Comparison of ENCODE assay signal across 1 cellular context in genomic region chr17:60599620-60600489, GRCh38.
TF ChIP-seq lines count a peak whose summit lies in the region.

Gene PPM1D, plus strand, starts transcription at chr17:60600193. Its CDS starts 222 bp downstream, at chr17:60600415.

TF ChIP-seq in H1, 55 proteins besides CTCF, POLR2A, EP300 and RAD21:
- TF ChIP-seq CHD2 (IDR thresholded peaks at IDR 0.05; ENCODE audit: low read length) = peak; percentile 86
- TF ChIP-seq TBP (IDR thresholded peaks at IDR 0.05; ENCODE audit: low read depth, low read length) = peak; percentile 89
- peak; percentile 89 for TF ChIP-seq CREB1 (IDR thresholded peaks at IDR 0.05)
- no peak for TF ChIP-seq CBX8 (IDR thresholded peaks at IDR 0.05; ENCODE audit: borderline replicate concordance, low read depth, low read length)
- TF ChIP-seq SIX5 (IDR thresholded peaks at IDR 0.05; ENCODE audit: low read depth, low read length) = no peak
- peak; percentile 21; the same call in 1 of the 2 replicates for TF ChIP-seq GTF2F1 (IDR thresholded peaks at IDR 0.05; ENCODE audit: borderline replicate concordance, low read depth, low read length)
- TF ChIP-seq FOSL1 (IDR thresholded peaks at IDR 0.05; ENCODE audit: insufficient read depth, low read depth, low read length) = no peak
- TF ChIP-seq YY1 (IDR thresholded peaks at IDR 0.05; ENCODE audit: low read depth, low read length) = 0 out of 2 replicates have a peak, but pooled peaks have one; percentile 7
- TF ChIP-seq E2F6 (IDR thresholded peaks at IDR 0.05) = peak; percentile 94
- peak; percentile 87 for TF ChIP-seq NRF1 (IDR thresholded peaks at IDR 0.05; ENCODE audit: low read depth, low read length)
- peak; percentile 74 for TF ChIP-seq SP1 (IDR thresholded peaks at IDR 0.05; ENCODE audit: low read depth, low read length)
- TF ChIP-seq POLR2AphosphoS5 (IDR thresholded peaks at IDR 0.05; ENCODE audit: low read depth, low read length) = peak; percentile 93
- TF ChIP-seq BRCA1 (IDR thresholded peaks at IDR 0.05; ENCODE audit: low read depth, low read length) = peak; percentile 57
- TF ChIP-seq TEAD4 (IDR thresholded peaks at IDR 0.05; ENCODE audit: low read depth, low read length) = no peak
- no peak for TF ChIP-seq CHD7 (IDR thresholded peaks at IDR 0.05; ENCODE audit: insufficient replicate concordance, low read length)
- no peak for TF ChIP-seq HDAC2 (IDR thresholded peaks at IDR 0.05; ENCODE audit: borderline replicate concordance in 1 of 2, low read depth in 2 of 2, low read length in 2 of 2)
- no peak for TF ChIP-seq NANOG (IDR thresholded peaks at IDR 0.05; ENCODE audit: insufficient read depth, low read depth, low read length, poor library complexity, severe bottlenecking)
- no peak for TF ChIP-seq HDAC6 (IDR thresholded peaks at IDR 0.05; ENCODE audit: low read depth, low read length)
- peak; percentile 71; the same call in 1 of the 2 replicates for TF ChIP-seq ATF2 (IDR thresholded peaks at IDR 0.05; ENCODE audit: low read length)
- TF ChIP-seq TAF7 (optimal IDR thresholded peaks at IDR 0.05; ENCODE audit: borderline replicate concordance, low read depth, low read length) = peak; percentile 97
- peak; percentile 97 for TF ChIP-seq PHF8 (conservative IDR thresholded peaks at IDR 0.05; ENCODE audit: low read depth, low read length)
- TF ChIP-seq GABPA (IDR thresholded peaks at IDR 0.05; ENCODE audit: borderline replicate concordance, insufficient read depth, low read length) = no peak
- no peak for TF ChIP-seq EGR1 (IDR thresholded peaks at IDR 0.05; ENCODE audit: borderline replicate concordance, low read depth, low read length)
- TF ChIP-seq SP4 (IDR thresholded peaks at IDR 0.05; ENCODE audit: low read length) = peak; percentile 49; the same call in 1 of the 2 replicates
- peak; percentile 98 for TF ChIP-seq TAF1 (IDR thresholded peaks at IDR 0.05; ENCODE audit: low read depth, low read length)
- no peak for TF ChIP-seq CEBPB (IDR thresholded peaks at IDR 0.05; ENCODE audit: low read depth, low read length)
- TF ChIP-seq BACH1 (IDR thresholded peaks at IDR 0.05; ENCODE audit: low read length) = no peak
- TF ChIP-seq JUND (IDR thresholded peaks at IDR 0.05; ENCODE audit: low read length) = peak; percentile 52; the same call in 1 of the 2 replicates
- TF ChIP-seq KDM1A (IDR thresholded peaks at IDR 0.05; ENCODE audit: borderline replicate concordance, low read length) = 0 out of 2 replicates have a peak, but pooled peaks have one; percentile 12
- peak; percentile 77; the same call in 1 of the 2 replicates for TF ChIP-seq MAX (IDR thresholded peaks at IDR 0.05)
- TF ChIP-seq SIN3A (conservative IDR thresholded peaks at IDR 0.05 in 1 of 2, IDR thresholded peaks at IDR 0.05 in 1 of 2; ENCODE audit: low read depth in 1 of 2, low read length in 2 of 2) = peak; percentile 7 to 83; a peak in 2 of 4 replicates
- no peak for TF ChIP-seq BCL11A (IDR thresholded peaks at IDR 0.05; ENCODE audit: low read depth in 2 of 2, low read length in 2 of 2)
- TF ChIP-seq ASH2L (IDR thresholded peaks at IDR 0.05; ENCODE audit: low read length) = peak; percentile 71
